ENCODE assay signal across 18 cellular contexts in the genomic region with DNA sequence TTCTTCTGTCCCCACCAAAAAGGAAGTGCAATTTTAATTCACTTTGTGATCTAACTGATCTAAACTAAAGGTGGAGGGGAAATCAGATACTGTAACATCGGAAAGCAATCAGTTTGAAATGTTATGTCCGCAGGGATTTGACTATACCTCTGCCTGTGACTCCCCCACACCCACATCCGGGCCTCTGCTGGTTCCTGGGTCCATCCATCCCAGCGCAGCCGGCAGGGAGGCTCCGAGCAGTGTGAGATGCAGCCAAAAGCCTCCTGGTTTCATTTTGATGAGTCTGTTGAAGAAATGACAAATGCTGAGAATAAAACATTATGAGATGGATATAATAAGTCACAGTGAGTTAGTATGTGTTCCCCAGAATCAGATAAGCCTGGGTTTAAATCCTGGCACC. TPM values are rescaled to one million over a fixed set of nuclear protein-coding genes. Genes with fewer than 3 reads are reported as not detected.
DNase-seq lines count a peak whose midpoint lies in the region; TF ChIP-seq lines count a peak whose summit lies in the region.
"Had no signal": no experiment of that assay in that cellular context is flagged by ENCODE, and none has a peak within 500 bp of the region (broad histone marks: within the 10 kb centered on the region; RNA-seq: fewer than 3 reads in every experiment).

No MANE protein-coding gene starts in this region.

- peak; percentile 17 for DNase-seq in NCI-H187 treated with DMSO at 0.1 percent for 48 hours (lab: John Stamatoyannopoulos, UW)
- no peak for DNase-seq in NCI-H187 (lab: John Stamatoyannopoulos, UW)
- peak; percentile 29 for DNase-seq in H7
- DNase-seq in glutamatergic neuron: no peak
- no peak for DNase-seq in ascending aorta (ENCODE audit: low spot score in 2 of 2)
- DNase-seq in activated CD4-positive, alpha-beta memory T cell treated with anti-CD3 and anti-CD28 coated beads for 36 hours: no peak
- no peak for DNase-seq in activated gamma-delta T cell (lab: John Stamatoyannopoulos, UW)
- DNase-seq: CD4-positive, alpha-beta T cell; CD8-positive, alpha-beta memory T cell; DMS53; GF-D8; H9 had no signal

- H3K27ac Mint-ChIP-seq in glutamatergic neuron (ENCODE audit: unreplicated experiment): peak overlapping the region; percentile 28
- H3K27ac Mint-ChIP-seq in activated CD4-positive, alpha-beta memory T cell treated with anti-CD3 and anti-CD28 coated beads for 36 hours: no peak overlapping the region
- H3K27ac Mint-ChIP-seq: B cell; CD14-positive monocyte; CD4-positive, alpha-beta T cell; CD8-positive, alpha-beta memory T cell had no signal

- peaks cover 5% of the 10 kb centered on the region for H3K9me3 Mint-ChIP-seq in glutamatergic neuron (ENCODE audit: unreplicated experiment)
- no peaks in the 10 kb centered on the region for H3K9me3 Mint-ChIP-seq in activated CD4-positive, alpha-beta memory T cell treated with anti-CD3 and anti-CD28 coated beads for 36 hours
- H3K9me3 Mint-ChIP-seq: CD14-positive monocyte; CD4-positive, alpha-beta T cell; CD8-positive, alpha-beta memory T cell; H9 had no signal

- peaks cover 19% of the 10 kb centered on the region for H3K4me1 Mint-ChIP-seq in glutamatergic neuron (ENCODE audit: low read depth, unreplicated experiment)
- H3K4me1 Mint-ChIP-seq in activated CD4-positive, alpha-beta memory T cell treated with anti-CD3 and anti-CD28 coated beads for 36 hours (ENCODE audit: low read depth): no peaks in the 10 kb centered on the region
- H3K4me1 Mint-ChIP-seq: B cell; CD14-positive monocyte; CD8-positive, alpha-beta memory T cell had no signal

- peaks cover 2% of the 10 kb centered on the region; the same call in 1 of the 2 replicates for H3K27me3 ChIP-seq in H7 (ENCODE audit: control insufficient read depth, insufficient read depth, low read length)
- no peaks in the 10 kb centered on the region for H3K27me3 ChIP-seq in ascending aorta

- no peaks in the 10 kb centered on the region for H3K27me3 Mint-ChIP-seq in glutamatergic neuron (ENCODE audit: unreplicated experiment)
- H3K27me3 Mint-ChIP-seq in activated CD4-positive, alpha-beta memory T cell treated with anti-CD3 and anti-CD28 coated beads for 36 hours: peaks cover 11% of the 10 kb centered on the region

- H3K36me3 ChIP-seq in H7 (replicated peaks; ENCODE audit: control insufficient read depth, insufficient read depth, low read length) (no peaks in the 10 kb centered on the region), ascending aorta (no peaks in the 10 kb centered on the region)
- H3K36me3 ChIP-seq: BLaER1 treated with 17β-estradiol and CSF1 and Interleukin-3, amounts not matched to agents 10 nM and 100 nM had no signal

- no peak for TF ChIP-seq CTCF in VCaP (conservative IDR thresholded peaks at IDR 0.05)
- TF ChIP-seq CTCF in glutamatergic neuron (IDR thresholded peaks at IDR 0.05; ENCODE audit: partially characterized antibody, unreplicated experiment): no peak
- no peak for TF ChIP-seq CTCF in ascending aorta (IDR thresholded peaks at IDR 0.05)

- no peaks in the 10 kb centered on the region for H3K9me3 ChIP-seq in ascending aorta
- H3K9me3 ChIP-seq: BLaER1 treated with 17β-estradiol and CSF1 and Interleukin-3, amounts not matched to agents 10 nM and 100 nM had no signal

- CTCF ChIA-PET in activated CD4-positive, alpha-beta memory T cell treated with anti-CD3 and anti-CD28 coated beads for 36 hours (lab: Charles Lee): no interaction called here

- H3K27ac ChIP-seq in VCaP (peak overlapping the region; percentile 4; the same call in 1 of the 2 replicates), ascending aorta (no peak overlapping the region)
- H3K27ac ChIP-seq: 22Rv1; BLaER1 treated with 17β-estradiol and CSF1 and Interleukin-3, amounts not matched to agents 10 nM and 100 nM had no signal

- H3K4me3 Mint-ChIP-seq in glutamatergic neuron (ENCODE audit: unreplicated experiment): no peak overlapping the region
- no peak overlapping the region for H3K4me3 Mint-ChIP-seq in activated CD4-positive, alpha-beta memory T cell treated with anti-CD3 and anti-CD28 coated beads for 36 hours
- H3K4me3 Mint-ChIP-seq: B cell; CD4-positive, alpha-beta T cell; CD8-positive, alpha-beta memory T cell; H9 had no signal

- no peaks in the 10 kb centered on the region for H3K4me1 ChIP-seq in ascending aorta

- intact Hi-C loops in ascending aorta (cut with DNase I): no loop called here
- intact Hi-C loops in activated CD4-positive, alpha-beta memory T cell treated with anti-CD3 and anti-CD28 coated beads for 36 hours (cut with micrococcal nuclease): no loop called here

- peaks cover 5% of the 10 kb centered on the region for H3K36me3 Mint-ChIP-seq in glutamatergic neuron (ENCODE audit: unreplicated experiment)
- no peaks in the 10 kb centered on the region for H3K36me3 Mint-ChIP-seq in activated CD4-positive, alpha-beta memory T cell treated with anti-CD3 and anti-CD28 coated beads for 36 hours
- H3K36me3 Mint-ChIP-seq: CD14-positive monocyte; CD8-positive, alpha-beta memory T cell had no signal

- no peak overlapping the region for H3K4me3 ChIP-seq in H7 (ENCODE audit: insufficient read depth, low read depth, low read length)
- H3K4me3 ChIP-seq in ascending aorta: no peak overlapping the region
- H3K4me3 ChIP-seq: BLaER1 treated with 17β-estradiol and CSF1 and Interleukin-3, amounts not matched to agents 10 nM and 100 nM had no signal

- POLR2A ChIA-PET in activated CD4-positive, alpha-beta memory T cell treated with anti-CD3 and anti-CD28 coated beads for 36 hours (lab: Charles Lee): no interaction called here

RNA-seq across cellular contexts. Expression of gene FSTL4, which starts 8.6 kb away (rescaled TPM):
- 2.4 and 3.3 TPM in 2 replicates for total RNA-seq in H7 (2014; rRNA removed; shearing (Covaris generic))
- total RNA-seq in glutamatergic neuron (ENCODE audit: unreplicated experiment): 29.0 TPM
- total RNA-seq in ascending aorta: 0.11 TPM
- under 1 TPM in 1 of 2 experiments, not detected in 1; 0.36 TPM for total RNA-seq in activated CD4-positive, alpha-beta memory T cell treated with anti-CD3 and anti-CD28 coated beads for 36 hours
- total RNA-seq: CD4-positive, alpha-beta T cell; G401 had no signal

Comparison
In these comparisons a context has a peak if more than half of its experiments do, and no peak if none do; other contexts are left out.
1. DNase-seq: peak in NCI-H187 treated with DMSO at 0.1 percent for 48 hours (single experiment) and H7 (single experiment); none in NCI-H187 (0 of 2), glutamatergic neuron (single experiment), ascending aorta (0 of 2), activated CD4-positive, alpha-beta memory T cell treated with anti-CD3 and anti-CD28 coated beads for 36 hours (single experiment) and activated gamma-delta T cell (single experiment).